ENCODE assay signal across 11 cellular contexts in the genomic region with DNA sequence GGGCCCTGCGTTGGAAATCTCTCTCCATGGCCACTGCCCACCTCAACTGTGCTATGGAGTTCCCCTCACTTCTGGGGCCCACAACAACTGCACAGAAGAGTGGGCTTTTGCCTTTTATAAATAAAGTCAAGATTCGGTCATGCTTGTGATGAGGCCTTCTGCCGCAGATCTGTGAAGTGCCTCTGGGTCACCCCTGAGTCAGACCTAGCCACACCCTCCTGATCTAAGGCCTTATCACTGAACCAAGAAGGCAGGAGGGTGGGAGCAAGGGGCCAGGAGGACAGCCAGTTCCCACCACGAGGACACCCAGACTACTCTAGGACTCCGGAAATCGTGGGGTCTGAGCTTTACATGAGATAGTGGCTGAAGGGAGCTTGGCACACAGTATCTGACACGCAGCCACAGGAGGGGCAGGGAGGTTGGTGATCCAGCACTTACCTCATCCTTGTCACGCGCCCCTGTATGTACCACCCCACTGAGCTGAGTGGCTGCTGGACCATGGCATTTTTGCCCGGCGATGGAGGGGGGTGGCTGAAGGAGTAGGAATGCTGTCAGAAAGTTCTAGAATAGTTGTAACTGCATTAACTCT.
DNase-seq lines count a peak whose midpoint lies in the region; ATAC-seq, FAIRE-seq and TF ChIP-seq lines count a peak whose summit lies in the region.
"Had no signal": no experiment of that assay in that cellular context is flagged by ENCODE, and none has a peak within 500 bp of the region (broad histone marks: within the 10 kb centered on the region; RNA-seq: fewer than 3 reads in every experiment).

No MANE protein-coding gene starts in this region.

- peaks cover 9 to 11% of the 10 kb centered on the region in 2 donors for H3K4me1 ChIP-seq in small intestine (ENCODE audit: control insufficient read depth in 2 of 2, insufficient read depth in 1 of 2, low read depth in 1 of 2, low read length in 1 of 2)

- 48 to 74% (median 63%) methylated on average over 11 of the region's 11 CpGs for WGBS in small intestine, 3 donors
- 80 to 85% methylated on average over 11 of the region's 11 CpGs for WGBS in lower leg skin, 2 donors

- H3K4me3 ChIP-seq in small intestine (ENCODE audit: low read depth in 1 of 2, low read length in 2 of 2), result no peak overlapping the region
- H3K4me3 ChIP-seq in lower leg skin (ENCODE audit: low read depth, poor library complexity, severe bottlenecking), result no peak overlapping the region

- no peak for DNase-seq in activated CD4-positive, CD25-positive, alpha-beta regulatory T cell treated with anti-CD3 and anti-CD28 coated beads, Interleukin-2, amount 50 U/mL, for 72 hours
- DNase-seq in LoVo (ENCODE audit: low spot score), result peak; percentile 63
- DNase-seq in erythroblast (lab: John Stamatoyannopoulos, UW), result peak; percentile 90 to 92
- peak; percentile 88 for DNase-seq in small intestine
- DNase-seq in lower leg skin (ENCODE audit: low spot score in 2 of 2), result no peak
- DNase-seq in NOMO-1 treated with DMSO at 0.1 percent for 48 hours (lab: John Stamatoyannopoulos, UW; ENCODE audit: unreplicated experiment), result no peak
- DNase-seq: activated naive CD4-positive, alpha-beta T cell treated with anti-CD3 and anti-CD28 coated beads, Interleukin-2, amount 50 U/mL, for 16 hours had no signal

- TF ChIP-seq CTCF in lower leg skin (IDR thresholded peaks at IDR 0.05), result no peak

- no peaks in the 10 kb centered on the region for H3K9me3 ChIP-seq in small intestine (ENCODE audit: control insufficient read depth, low read depth)

- peak overlapping the region; percentile 96 for H3K27ac ChIP-seq in small intestine (ENCODE audit: low read depth in 1 of 2, low read length in 1 of 2)

- TF ChIP-seq POLR2A in erythroblast (IDR thresholded peaks at IDR 0.05; ENCODE audit: low read length), result peak; percentile 39
- no peak for TF ChIP-seq POLR2A in lower leg skin (IDR thresholded peaks at IDR 0.05)
- TF ChIP-seq POLR2A in GM18505 (IDR thresholded peaks at IDR 0.05; ENCODE audit: borderline replicate concordance, extremely low read depth, insufficient read depth, insufficient read length), result no peak

- no peak for FAIRE-seq in small intestine (lab: Jason Lieb, UNC)
- FAIRE-seq: A204.1, TTC549 had no signal

- ATAC-seq in activated CD4-positive, CD25-positive, alpha-beta regulatory T cell treated with anti-CD3 and anti-CD28 coated beads, Interleukin-2, amount 50 U/mL, for 24 hours, result peak; percentile 18 to 19
- no peak for ATAC-seq in GM18505 (IDR thresholded peaks at IDR 0.05; ENCODE audit: unreplicated experiment)

- no peaks in the 10 kb centered on the region for H3K36me3 ChIP-seq in small intestine (ENCODE audit: control insufficient read depth in 2 of 2, insufficient read depth in 2 of 2, low read length in 2 of 2)

- no peaks in the 10 kb centered on the region for H3K27me3 ChIP-seq in small intestine (ENCODE audit: control insufficient read depth in 2 of 2, insufficient read depth in 2 of 2, low read length in 2 of 2)

- intact Hi-C loops in lower leg skin (cut with DNase I; ENCODE audit: low total_unique reads), result no loop called here

Comparison
In these comparisons a context has a peak if more than half of its experiments do, and no peak if none do; other contexts are left out.
1. DNase-seq: peak in LoVo (single experiment), erythroblast (2 of 2) and small intestine (single experiment); none in activated CD4-positive, CD25-positive, alpha-beta regulatory T cell treated with anti-CD3 and anti-CD28 coated beads, Interleukin-2, amount 50 U/mL, for 72 hours (single experiment), lower leg skin (0 of 2) and NOMO-1 treated with DMSO at 0.1 percent for 48 hours (single experiment).